Comparison of ENCODE assay signal across 34 cellular contexts in genomic region chr11:57508341-57509170, GRCh38. TPM values are rescaled to one million over a fixed set of nuclear protein-coding genes. Genes with fewer than 3 reads are reported as not detected.
"Had no signal": no experiment of that assay in that cellular context is flagged by ENCODE, and none has a peak within 500 bp of the region (broad histone marks: within the 10 kb centered on the region; RNA-seq: fewer than 3 reads in every experiment).

No MANE protein-coding gene starts in this region.

- H3K36me3 ChIP-seq: adrenal gland, brain microvascular endothelial cell, MG63, SJSA1 had no signal

- H3K9me2 ChIP-seq: SK-N-SH had no signal

- H3K4me3 ChIP-seq: adrenal gland, MG63, SJSA1 had no signal

- ATAC-seq: activated CD8-positive, alpha-beta T cell treated with anti-CD3 and anti-CD28 coated beads for 36 hours; activated T-cell treated with anti-CD3 and anti-CD28 coated beads, Interleukin-2, amount 50 U/mL, for 72 hours; activated T-helper 17 cell treated with anti-CD3 and anti-CD28 coated beads, Interleukin-2, amount 50 U/mL, for 72 hours; Panc1 had no signal

- H3K4me2 ChIP-seq: SK-N-SH had no signal

- DNase-seq: activated CD4-positive, alpha-beta T cell treated with anti-CD3 and anti-CD28 coated beads, Interleukin-2, amount 10 ng/mL, durations not matched to agents 24 days and 14 days; activated CD4-positive, alpha-beta T cell treated with anti-CD3 and anti-CD28 coated beads, Interleukin-2, amount 50 U/mL, for 4 hours; activated CD8-positive, alpha-beta T cell treated with anti-CD3 and anti-CD28 coated beads for 36 hours; activated effector memory CD4-positive, alpha-beta T cell treated with anti-CD3 and anti-CD28 coated beads, Interleukin-2, amount 50 U/mL, for 16 hours; activated naive CD4-positive, alpha-beta T cell; activated naive CD4-positive, alpha-beta T cell treated with anti-CD3 and anti-CD28 coated beads, Interleukin-2, amount 50 U/mL, for 16 hours; activated naive CD8-positive, alpha-beta T cell treated with anti-CD3 and anti-CD28 coated beads, Interleukin-2, amount 10 ng/mL, durations not matched to agents 7 days and 5 days; activated T-cell treated with anti-CD3 and anti-CD28 coated beads, Interleukin-2, amount 50 U/mL, for 1 hour; activated T-cell treated with anti-CD3 and anti-CD28 coated beads, Interleukin-2, amount 50 U/mL, for 72 hours; adrenal gland; anterior cingulate cortex; brain microvascular endothelial cell; Kasumi-1; MG63; NCI-H1048; NCI-H1105 treated with DMSO at 0.1 percent for 48 hours; NCI-H1436; NCI-H1694; NCI-H1930; NCI-H2081 treated with DMSO at 0.1 percent for 48 hours; NCI-H345; NCI-H524 treated with DMSO at 0.1 percent for 48 hours; SHP77; SK-N-SH had no signal

- H3K4me1 Mint-ChIP-seq: activated T-helper 17 cell treated with anti-CD3 and anti-CD28 coated beads, Interleukin-2, amount 50 U/mL, for 72 hours had no signal

- H3K9me3 ChIP-seq: adrenal gland, MG63, SJSA1, SK-N-SH had no signal

- H3K27ac ChIP-seq: adrenal gland, brain microvascular endothelial cell, SJSA1 had no signal

- H3K9me3 Mint-ChIP-seq: activated CD4-positive, alpha-beta T cell treated with anti-CD3 and anti-CD28 coated beads, Interleukin-2, amount 10 ng/mL, durations not matched to agents 24 days and 14 days; activated CD8-positive, alpha-beta T cell treated with anti-CD3 and anti-CD28 coated beads for 36 hours; activated naive CD8-positive, alpha-beta T cell treated with anti-CD3 and anti-CD28 coated beads, Interleukin-2, amount 10 ng/mL, durations not matched to agents 7 days and 5 days; activated T-cell treated with anti-CD3 and anti-CD28 coated beads, Interleukin-2, amount 50 U/mL, for 72 hours; activated T-helper 17 cell treated with anti-CD3 and anti-CD28 coated beads, Interleukin-2, amount 50 U/mL, for 72 hours; central memory CD8-positive, alpha-beta T cell; T-helper 1 cell treated with Interleukin-12 subunit alpha and Interleukin-12 subunit beta and Interleukin-4 antibody, amounts not matched to agents 30 μg/mL and 1 μg/mL, for 36 hours; T-helper 2 cell treated with Interferon-gamma antibody and Interleukin-4, amounts not matched to agents 5 μg/mL and 100 μg/mL, for 36 hours had no signal

- H3K27ac Mint-ChIP-seq: activated CD4-positive, alpha-beta T cell treated with anti-CD3 and anti-CD28 coated beads, Interleukin-2, amount 10 ng/mL, durations not matched to agents 24 days and 14 days; activated CD8-positive, alpha-beta T cell treated with anti-CD3 and anti-CD28 coated beads for 36 hours; activated naive CD8-positive, alpha-beta T cell treated with anti-CD3 and anti-CD28 coated beads, Interleukin-2, amount 10 ng/mL, durations not matched to agents 7 days and 5 days; activated T-cell treated with anti-CD3 and anti-CD28 coated beads, Interleukin-2, amount 50 U/mL, for 72 hours; T-helper 1 cell treated with Interleukin-12 subunit alpha and Interleukin-12 subunit beta and Interleukin-4 antibody, amounts not matched to agents 30 μg/mL and 1 μg/mL, for 36 hours; T-helper 2 cell treated with Interferon-gamma antibody and Interleukin-4, amounts not matched to agents 5 μg/mL and 100 μg/mL, for 36 hours had no signal

- H3K27me3 ChIP-seq: adrenal gland, brain microvascular endothelial cell, MG63, SJSA1 had no signal

- H3K4me1 ChIP-seq: adrenal gland, SJSA1 had no signal

- H3K4me3 Mint-ChIP-seq: activated CD4-positive, alpha-beta T cell treated with anti-CD3 and anti-CD28 coated beads, Interleukin-2, amount 10 ng/mL, durations not matched to agents 24 days and 14 days; activated CD8-positive, alpha-beta T cell treated with anti-CD3 and anti-CD28 coated beads for 36 hours; activated naive CD8-positive, alpha-beta T cell treated with anti-CD3 and anti-CD28 coated beads, Interleukin-2, amount 10 ng/mL, durations not matched to agents 7 days and 5 days; activated T-cell treated with anti-CD3 and anti-CD28 coated beads, Interleukin-2, amount 50 U/mL, for 72 hours; activated T-helper 17 cell treated with anti-CD3 and anti-CD28 coated beads, Interleukin-2, amount 50 U/mL, for 72 hours; central memory CD8-positive, alpha-beta T cell; T-helper 1 cell treated with Interleukin-12 subunit alpha and Interleukin-12 subunit beta and Interleukin-4 antibody, amounts not matched to agents 30 μg/mL and 1 μg/mL, for 36 hours; T-helper 2 cell treated with Interferon-gamma antibody and Interleukin-4, amounts not matched to agents 5 μg/mL and 100 μg/mL, for 36 hours had no signal

- H3K27me3 Mint-ChIP-seq: activated CD4-positive, alpha-beta T cell treated with anti-CD3 and anti-CD28 coated beads, Interleukin-2, amount 10 ng/mL, durations not matched to agents 24 days and 14 days; activated CD8-positive, alpha-beta T cell treated with anti-CD3 and anti-CD28 coated beads for 36 hours; activated naive CD8-positive, alpha-beta T cell treated with anti-CD3 and anti-CD28 coated beads, Interleukin-2, amount 10 ng/mL, durations not matched to agents 7 days and 5 days; activated T-helper 17 cell treated with anti-CD3 and anti-CD28 coated beads, Interleukin-2, amount 50 U/mL, for 72 hours; central memory CD8-positive, alpha-beta T cell had no signal

RNA-seq across cellular contexts. Expression of gene SMTNL1, which starts 28.8 kb away (rescaled TPM):
- total RNA-seq: activated CD4-positive, alpha-beta T cell treated with anti-CD3 and anti-CD28 coated beads, Interleukin-2, amount 10 ng/mL, durations not matched to agents 24 days and 14 days; activated CD8-positive, alpha-beta memory T cell treated with anti-CD3 and anti-CD28 coated beads for 36 hours; activated CD8-positive, alpha-beta T cell treated with anti-CD3 and anti-CD28 coated beads for 36 hours; activated naive CD8-positive, alpha-beta T cell treated with anti-CD3 and anti-CD28 coated beads, Interleukin-2, amount 10 ng/mL, durations not matched to agents 7 days and 5 days; activated T-cell treated with anti-CD3 and anti-CD28 coated beads, Interleukin-2, amount 50 U/mL, for 72 hours; activated T-helper 17 cell treated with anti-CD3 and anti-CD28 coated beads, Interleukin-2, amount 50 U/mL, for 72 hours; chondrocyte; NCI-H460; RPMI7951; SJSA1 had no signal
- polyA plus RNA-seq: adrenal gland, SK-N-SH had no signal

RNA-seq across cellular contexts. Expression of gene RTN4RL2, which starts 48.2 kb away (rescaled TPM):
- total RNA-seq: SJSA1 had no signal
